1 cellular context compared by ENCODE assay signal in the genomic region with DNA sequence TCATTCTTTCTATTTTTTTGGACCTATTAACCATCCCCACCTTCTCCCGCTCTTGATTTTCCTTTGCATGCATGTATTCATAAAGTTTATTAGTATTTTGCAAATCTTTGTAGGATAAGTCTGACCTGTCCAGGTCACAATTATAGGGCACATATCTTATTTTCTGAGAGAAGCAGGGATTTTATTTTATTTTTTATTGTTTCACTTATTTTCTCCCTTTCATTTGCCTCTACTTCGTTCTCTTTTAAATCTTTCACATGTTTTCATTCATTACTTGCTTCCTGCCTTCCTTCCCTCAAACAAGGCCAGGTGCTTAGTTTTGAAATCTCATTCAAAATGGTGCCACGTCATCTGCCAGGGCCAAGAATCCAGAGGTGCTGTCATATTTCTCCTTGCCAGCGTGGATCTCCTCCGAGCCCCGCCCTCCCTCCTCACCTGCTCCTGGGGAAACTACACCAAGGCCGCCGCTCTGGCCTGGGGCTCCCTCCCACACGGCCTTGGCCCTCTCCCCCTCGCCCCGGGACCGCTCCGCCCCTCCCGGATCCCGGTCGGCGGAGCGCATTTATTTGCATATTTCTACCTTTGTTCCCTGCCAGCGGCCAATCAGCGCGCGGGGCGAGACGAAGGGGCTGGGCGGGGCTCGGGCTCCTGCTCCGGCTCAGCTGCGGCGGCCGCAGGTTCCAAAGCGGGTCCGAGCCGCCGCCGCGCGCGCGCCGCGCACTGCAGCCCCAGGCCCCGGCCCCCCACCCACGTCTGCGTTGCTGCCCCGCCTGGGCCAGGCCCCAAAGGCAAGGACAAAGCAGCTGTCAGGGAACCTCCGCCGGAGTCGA.
TF ChIP-seq lines count a peak whose summit lies in the region.

A gene (plus strand): TSS at position 654 of the 830 bp plus-strand sequence. CDS start 213 bp downstream, outside the sequence.

TF ChIP-seq in A549, 52 proteins besides CTCF, POLR2A, EP300 and RAD21 (continued from another document):
- TF ChIP-seq, protein P1, sequence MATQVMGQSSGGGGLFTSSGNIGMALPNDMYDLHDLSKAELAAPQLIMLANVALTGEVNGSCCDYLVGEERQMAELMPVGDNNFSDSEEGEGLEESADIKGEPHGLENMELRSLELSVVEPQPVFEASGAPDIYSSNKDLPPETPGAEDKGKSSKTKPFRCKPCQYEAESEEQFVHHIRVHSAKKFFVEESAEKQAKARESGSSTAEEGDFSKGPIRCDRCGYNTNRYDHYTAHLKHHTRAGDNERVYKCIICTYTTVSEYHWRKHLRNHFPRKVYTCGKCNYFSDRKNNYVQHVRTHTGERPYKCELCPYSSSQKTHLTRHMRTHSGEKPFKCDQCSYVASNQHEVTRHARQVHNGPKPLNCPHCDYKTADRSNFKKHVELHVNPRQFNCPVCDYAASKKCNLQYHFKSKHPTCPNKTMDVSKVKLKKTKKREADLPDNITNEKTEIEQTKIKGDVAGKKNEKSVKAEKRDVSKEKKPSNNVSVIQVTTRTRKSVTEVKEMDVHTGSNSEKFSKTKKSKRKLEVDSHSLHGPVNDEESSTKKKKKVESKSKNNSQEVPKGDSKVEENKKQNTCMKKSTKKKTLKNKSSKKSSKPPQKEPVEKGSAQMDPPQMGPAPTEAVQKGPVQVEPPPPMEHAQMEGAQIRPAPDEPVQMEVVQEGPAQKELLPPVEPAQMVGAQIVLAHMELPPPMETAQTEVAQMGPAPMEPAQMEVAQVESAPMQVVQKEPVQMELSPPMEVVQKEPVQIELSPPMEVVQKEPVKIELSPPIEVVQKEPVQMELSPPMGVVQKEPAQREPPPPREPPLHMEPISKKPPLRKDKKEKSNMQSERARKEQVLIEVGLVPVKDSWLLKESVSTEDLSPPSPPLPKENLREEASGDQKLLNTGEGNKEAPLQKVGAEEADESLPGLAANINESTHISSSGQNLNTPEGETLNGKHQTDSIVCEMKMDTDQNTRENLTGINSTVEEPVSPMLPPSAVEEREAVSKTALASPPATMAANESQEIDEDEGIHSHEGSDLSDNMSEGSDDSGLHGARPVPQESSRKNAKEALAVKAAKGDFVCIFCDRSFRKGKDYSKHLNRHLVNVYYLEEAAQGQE (IDR thresholded peaks at IDR 0.05) = no peak
- TF ChIP-seq ZFP36 (IDR thresholded peaks at IDR 0.05; ENCODE audit: borderline replicate concordance, partially characterized antibody) (no peak), HDAC2 (IDR thresholded peaks at IDR 0.05) (no peak), HOXA7 (CRISPR knock-in tag; IDR thresholded peaks at IDR 0.05) (0 out of 2 replicates have a peak, but pooled peaks have one; percentile 41), CBX8 (IDR thresholded peaks at IDR 0.05) (no peak), MAZ (IDR thresholded peaks at IDR 0.05; ENCODE audit: borderline replicate concordance, low read depth, low read length) (0 out of 2 replicates have a peak, but pooled peaks have one; percentile 14), ZSCAN20 (CRISPR knock-in tag; IDR thresholded peaks at IDR 0.05) (no peak)
- TF ChIP-seq, protein P2, sequence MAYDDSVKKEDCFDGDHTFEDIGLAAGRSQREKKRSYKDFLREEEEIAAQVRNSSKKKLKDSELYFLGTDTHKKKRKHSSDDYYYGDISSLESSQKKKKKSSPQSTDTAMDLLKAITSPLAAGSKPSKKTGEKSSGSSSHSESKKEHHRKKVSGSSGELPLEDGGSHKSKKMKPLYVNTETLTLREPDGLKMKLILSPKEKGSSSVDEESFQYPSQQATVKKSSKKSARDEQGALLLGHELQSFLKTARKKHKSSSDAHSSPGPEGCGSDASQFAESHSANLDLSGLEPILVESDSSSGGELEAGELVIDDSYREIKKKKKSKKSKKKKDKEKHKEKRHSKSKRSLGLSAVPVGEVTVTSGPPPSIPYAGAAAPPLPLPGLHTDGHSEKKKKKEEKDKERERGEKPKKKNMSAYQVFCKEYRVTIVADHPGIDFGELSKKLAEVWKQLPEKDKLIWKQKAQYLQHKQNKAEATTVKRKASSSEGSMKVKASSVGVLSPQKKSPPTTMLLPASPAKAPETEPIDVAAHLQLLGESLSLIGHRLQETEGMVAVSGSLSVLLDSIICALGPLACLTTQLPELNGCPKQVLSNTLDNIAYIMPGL (CRISPR knock-in tag; IDR thresholded peaks at IDR 0.05; ENCODE audit: borderline replicate concordance) = no peak
- TF ChIP-seq, protein P3, sequence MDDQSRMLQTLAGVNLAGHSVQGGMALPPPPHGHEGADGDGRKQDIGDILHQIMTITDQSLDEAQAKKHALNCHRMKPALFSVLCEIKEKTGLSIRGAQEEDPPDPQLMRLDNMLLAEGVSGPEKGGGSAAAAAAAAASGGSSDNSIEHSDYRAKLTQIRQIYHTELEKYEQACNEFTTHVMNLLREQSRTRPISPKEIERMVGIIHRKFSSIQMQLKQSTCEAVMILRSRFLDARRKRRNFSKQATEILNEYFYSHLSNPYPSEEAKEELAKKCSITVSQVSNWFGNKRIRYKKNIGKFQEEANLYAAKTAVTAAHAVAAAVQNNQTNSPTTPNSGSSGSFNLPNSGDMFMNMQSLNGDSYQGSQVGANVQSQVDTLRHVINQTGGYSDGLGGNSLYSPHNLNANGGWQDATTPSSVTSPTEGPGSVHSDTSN (IDR thresholded peaks at IDR 0.05) = no peak
